ENCODE assay signal across 13 cellular contexts in the genomic region with DNA sequence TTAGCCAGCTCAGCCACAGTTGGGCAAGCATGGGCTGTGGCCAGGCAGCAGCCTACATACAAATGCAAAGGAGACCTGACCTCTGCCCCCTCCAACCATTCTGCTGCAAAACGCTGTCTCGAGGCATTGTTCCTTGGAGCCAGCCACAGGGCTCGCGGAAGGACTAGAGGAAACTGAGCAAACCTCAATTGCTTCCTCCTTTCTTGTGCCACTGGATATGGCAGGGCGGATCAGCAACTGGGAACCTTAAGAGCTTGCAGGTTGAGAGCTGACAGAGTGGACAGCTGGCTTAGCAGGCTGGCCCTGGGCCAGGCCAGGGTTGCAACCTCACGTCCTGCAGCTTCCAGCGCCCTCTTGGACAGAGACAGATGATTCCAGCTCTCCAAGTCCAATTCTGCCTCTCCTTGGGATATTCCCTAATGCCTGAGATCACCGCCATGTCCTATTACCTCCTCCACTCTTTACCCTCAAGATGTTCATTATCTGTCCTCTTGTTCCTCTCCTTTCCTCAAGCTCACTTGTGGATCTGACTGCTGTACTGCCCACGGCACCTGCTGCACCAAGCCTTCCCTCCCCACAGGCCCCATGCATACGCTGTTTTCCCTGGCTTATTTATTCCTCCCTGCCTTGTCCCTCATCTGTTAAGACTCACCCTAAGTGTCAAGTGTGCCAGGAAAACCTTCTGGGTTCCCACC.
DNase-seq lines count a peak whose midpoint lies in the region; ATAC-seq and TF ChIP-seq lines count a peak whose summit lies in the region.
"Had no signal": no experiment of that assay in that cellular context is flagged by ENCODE, and none has a peak within 500 bp of the region (broad histone marks: within the 10 kb centered on the region; RNA-seq: fewer than 3 reads in every experiment).

No MANE protein-coding gene starts in this region.

- ATAC-seq in activated naive CD8-positive, alpha-beta T cell treated with anti-CD3 and anti-CD28 coated beads, Interleukin-2, amount 50 U/mL, for 24 hours: no peak

- no peak overlapping the region for H3K27ac Mint-ChIP-seq in activated naive CD8-positive, alpha-beta T cell treated with anti-CD3 and anti-CD28 coated beads, Interleukin-2, amount 50 U/mL, for 24 hours

- H3K4me1 ChIP-seq in stomach: peaks cover 6 to 15% (median 9%) of the 10 kb centered on the region in 4 donors
- H3K4me1 ChIP-seq: suprapubic skin had no signal

- no peak overlapping the region for H3K27ac ChIP-seq in WERI-Rb-1
- H3K27ac ChIP-seq in stomach: no peak overlapping the region
- H3K27ac ChIP-seq: brain microvascular endothelial cell, suprapubic skin had no signal

- no peak overlapping the region for H3K4me3 Mint-ChIP-seq in activated naive CD8-positive, alpha-beta T cell treated with anti-CD3 and anti-CD28 coated beads, Interleukin-2, amount 50 U/mL, for 24 hours
- H3K4me3 Mint-ChIP-seq: H9 had no signal

- peaks cover 3% of the 10 kb centered on the region for H3K9me3 ChIP-seq in WERI-Rb-1 (ENCODE audit: severe bottlenecking)
- H3K9me3 ChIP-seq in stomach: no peaks in the 10 kb centered on the region
- H3K9me3 ChIP-seq: suprapubic skin had no signal

- peaks cover 65% of the 10 kb centered on the region for H3K27me3 Mint-ChIP-seq in activated naive CD8-positive, alpha-beta T cell treated with anti-CD3 and anti-CD28 coated beads, Interleukin-2, amount 50 U/mL, for 24 hours

- intact Hi-C loops in stomach (cut with DNase I; ENCODE audit: low total_unique reads): no loop called here

- H3K4me3 ChIP-seq in WERI-Rb-1 (ENCODE audit: low read depth, low read length): no peak overlapping the region
- no peak overlapping the region for H3K4me3 ChIP-seq in stomach
- H3K4me3 ChIP-seq: suprapubic skin had no signal

- no peak for TF ChIP-seq EP300 in stomach (IDR thresholded peaks at IDR 0.05)

- 27 to 40% (median 33%) methylated on average over 10 of the region's 10 CpGs for WGBS in stomach, 5 donors

- TF ChIP-seq POLR2A in stomach (IDR thresholded peaks at IDR 0.05): no peak

- no peaks in the 10 kb centered on the region for H3K36me3 Mint-ChIP-seq in activated naive CD8-positive, alpha-beta T cell treated with anti-CD3 and anti-CD28 coated beads, Interleukin-2, amount 50 U/mL, for 24 hours (ENCODE audit: low read depth)

- no peaks in the 10 kb centered on the region for H3K9me3 Mint-ChIP-seq in activated naive CD8-positive, alpha-beta T cell treated with anti-CD3 and anti-CD28 coated beads, Interleukin-2, amount 50 U/mL, for 24 hours
- H3K9me3 Mint-ChIP-seq: H9 had no signal

- H3K4me1 Mint-ChIP-seq in activated naive CD8-positive, alpha-beta T cell treated with anti-CD3 and anti-CD28 coated beads, Interleukin-2, amount 50 U/mL, for 24 hours: no peaks in the 10 kb centered on the region

- H3K27me3 ChIP-seq in WERI-Rb-1 (ENCODE audit: insufficient read depth, low read depth, severe bottlenecking) (no peaks in the 10 kb centered on the region), stomach (peaks cover 0 to 23% (median 0%) of the 10 kb centered on the region in 3 donors)
- H3K27me3 ChIP-seq: brain microvascular endothelial cell had no signal

- H3K36me3 ChIP-seq in WERI-Rb-1 (no peaks in the 10 kb centered on the region), stomach (no peaks in the 10 kb centered on the region)
- H3K36me3 ChIP-seq: brain microvascular endothelial cell, suprapubic skin had no signal

- peak; percentile 38 for DNase-seq in MV-4-11 (lab: John Stamatoyannopoulos, UW)
- peak; percentile 48 for DNase-seq in WERI-Rb-1
- DNase-seq in iPS-NIHi7 (ENCODE audit: extremely low spot score): peak; percentile 38
- DNase-seq in stomach: peak; percentile 27
- no peak for DNase-seq in OCI-M2 (lab: John Stamatoyannopoulos, UW; ENCODE audit: unreplicated experiment)
- DNase-seq in activated naive CD8-positive, alpha-beta T cell treated with anti-CD3 and anti-CD28 coated beads, Interleukin-2, amount 50 U/mL, for 24 hours: no peak
- no peak for DNase-seq in activated T-cell treated with anti-CD3 and anti-CD28 coated beads, Interleukin-2, amount 50 U/mL, for 48 hours
- DNase-seq: activated CD4-positive, CD25-positive, alpha-beta regulatory T cell; activated T-cell treated with anti-CD3 and anti-CD28 coated beads, Interleukin-2, amount 50 U/mL, for 1 hour; brain microvascular endothelial cell; H9; SIG-M5 had no signal

- TF ChIP-seq CTCF in WERI-Rb-1 (IDR thresholded peaks at IDR 0.05; ENCODE audit: low read depth, low read length): peak; percentile 28; the same call in 1 of the 2 replicates
- no peak for TF ChIP-seq CTCF in stomach (IDR thresholded peaks at IDR 0.05)

Comparison
In these comparisons a context has a peak if more than half of its experiments do, and no peak if none do; other contexts are left out.
1. DNase-seq: peak in MV-4-11 (single experiment), WERI-Rb-1 (single experiment), iPS-NIHi7 (single experiment) and stomach (single experiment); none in OCI-M2 (single experiment), activated naive CD8-positive, alpha-beta T cell treated with anti-CD3 and anti-CD28 coated beads, Interleukin-2, amount 50 U/mL, for 24 hours (single experiment) and activated T-cell treated with anti-CD3 and anti-CD28 coated beads, Interleukin-2, amount 50 U/mL, for 48 hours (0 of 2).